25 cellular contexts compared by ENCODE assay signal in the genomic region with DNA sequence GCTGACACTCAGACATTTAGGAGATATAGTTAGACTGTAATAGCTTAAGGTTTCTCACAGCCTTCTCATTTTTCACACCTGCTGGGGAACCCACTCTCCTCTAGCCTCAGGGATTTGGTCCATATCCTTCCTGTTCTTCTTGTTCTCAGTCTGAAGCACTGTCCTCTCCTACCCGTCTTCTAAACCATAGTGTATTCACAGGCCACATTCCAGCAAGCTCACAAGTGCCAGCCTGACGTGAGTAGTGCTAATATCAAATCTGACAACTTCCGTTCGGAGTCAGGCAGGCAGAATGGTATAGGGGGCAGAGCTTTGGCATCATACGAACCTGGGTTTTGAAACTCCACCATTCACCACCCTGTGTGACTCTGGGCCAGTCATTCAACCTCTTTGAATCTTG. TPM values are rescaled to one million over a fixed set of nuclear protein-coding genes. Genes with fewer than 3 reads are reported as not detected.
"Had no signal": no experiment of that assay in that cellular context is flagged by ENCODE, and none has a peak within 500 bp of the region (broad histone marks: within the 10 kb centered on the region; RNA-seq: fewer than 3 reads in every experiment).

No MANE protein-coding gene starts in this region.

- H3K36me3 Mint-ChIP-seq: natural killer cell had no signal

- H3K4me3 Mint-ChIP-seq: activated naive CD8-positive, alpha-beta T cell treated with anti-CD3 and anti-CD28 coated beads, Interleukin-2, amount 50 U/mL, for 24 hours; activated T-helper 1 cell treated with anti-CD3 and anti-CD28 coated beads, Interleukin-12 subunit alpha, Interleukin-12 subunit beta, Interleukin-2, Interleukin-4 antibody, amounts not matched to agents 30 ng/mL and 10 ng/mL and 1 ng/mL, durations not matched to agents 14 hours and 24 hours and 36 hours; dendritic cell treated with granulocyte-macrophage colony-stimulating factor and Interleukin-4, amounts not matched to agents 40 ng/mL and 50 ng/mL, for 4 days; natural killer cell; stimulated activated naive CD8-positive, alpha-beta T cell treated with anti-CD3 and anti-CD28 coated beads, Interleukin-15, Interleukin-2, amounts not matched to agents 100 ng/mL and 50 ng/mL, for 24 hours; T-helper 17 cell had no signal

- H3K9me3 Mint-ChIP-seq: activated naive CD8-positive, alpha-beta T cell treated with anti-CD3 and anti-CD28 coated beads, Interleukin-2, amount 50 U/mL, for 24 hours; dendritic cell treated with granulocyte-macrophage colony-stimulating factor and Interleukin-4, amounts not matched to agents 40 ng/mL and 50 ng/mL, for 4 days; natural killer cell; stimulated activated naive CD8-positive, alpha-beta T cell treated with anti-CD3 and anti-CD28 coated beads, Interleukin-15, Interleukin-2, amounts not matched to agents 100 ng/mL and 50 ng/mL, for 24 hours had no signal

- H3K9me3 ChIP-seq: heart right ventricle, transverse colon had no signal

- DNase-seq: activated CD4-positive, alpha-beta T cell treated with anti-CD3 and anti-CD28 coated beads for 4 hours; activated CD4-positive, alpha-beta T cell treated with anti-CD3 and anti-CD28 coated beads, Interleukin-2, amount 50 U/mL, for 48 hours; activated CD4-positive, CD25-positive, alpha-beta regulatory T cell; activated gamma-delta T cell; activated naive CD4-positive, alpha-beta T cell treated with anti-CD3 and anti-CD28 coated beads, Interleukin-2, amount 50 U/mL, for 16 hours; activated naive CD8-positive, alpha-beta T cell treated with anti-CD3 and anti-CD28 coated beads, Interleukin-2, amount 50 U/mL, for 24 hours; caudate nucleus; effector CD4-positive, alpha-beta T cell; foreskin fibroblast; heart right ventricle; islet precursor cell; left colon; mammary epithelial cell; midbrain; natural killer cell; retina; spleen; stimulated activated CD4-positive, alpha-beta T cell treated with anti-CD3 and anti-CD28 coated beads, Interleukin-4, amount 100 ng/mL, for 4 hours; substantia nigra; T-helper 17 cell; transverse colon had no signal

- H3K27ac Mint-ChIP-seq: activated naive CD8-positive, alpha-beta T cell treated with anti-CD3 and anti-CD28 coated beads, Interleukin-2, amount 50 U/mL, for 24 hours; activated T-helper 1 cell treated with anti-CD3 and anti-CD28 coated beads, Interleukin-12 subunit alpha, Interleukin-12 subunit beta, Interleukin-2, Interleukin-4 antibody, amounts not matched to agents 30 ng/mL and 10 ng/mL and 1 ng/mL, durations not matched to agents 14 hours and 24 hours and 36 hours; dendritic cell treated with granulocyte-macrophage colony-stimulating factor and Interleukin-4, amounts not matched to agents 40 ng/mL and 50 ng/mL, for 4 days; natural killer cell; progenitor cell of endocrine pancreas; stimulated activated naive CD8-positive, alpha-beta T cell treated with anti-CD3 and anti-CD28 coated beads, Interleukin-15, Interleukin-2, amounts not matched to agents 100 ng/mL and 50 ng/mL, for 24 hours; T-helper 17 cell had no signal

- ATAC-seq: activated naive CD8-positive, alpha-beta T cell treated with anti-CD3 and anti-CD28 coated beads, Interleukin-2, amount 50 U/mL, for 24 hours; left colon; natural killer cell; T-helper 17 cell had no signal

- H3K36me3 ChIP-seq: heart right ventricle, spleen, transverse colon had no signal

- H3K27me3 ChIP-seq: transverse colon had no signal

- H3K4me3 ChIP-seq: heart right ventricle, spleen, transverse colon had no signal

- H3K27ac ChIP-seq: heart right ventricle, spleen had no signal

RNA-seq across cellular contexts. Expression of gene CA12, which starts 6.9 kb away (rescaled TPM):
- total RNA-seq: natural killer cell, T-helper 17 cell had no signal
